In genomic region chr11:118437046-118437735, GRCh38 we compare ENCODE assay signal across 8 cellular contexts. TPM values are rescaled to one million over a fixed set of nuclear protein-coding genes. Genes with fewer than 3 reads are reported as not detected.
DNase-seq lines count a peak whose midpoint lies in the region; ATAC-seq, FAIRE-seq and TF ChIP-seq lines count a peak whose summit lies in the region.

No MANE protein-coding gene starts in this region.

- no peaks in the 10 kb centered on the region for H3K27me3 Mint-ChIP-seq in T-cell

- H3K27ac ChIP-seq in BLaER1 treated with 17β-estradiol and CSF1 and Interleukin-3, amounts not matched to agents 10 nM and 100 nM, result peak overlapping the region; percentile 72 to 90 (median 88)
- H3K27ac ChIP-seq in GM12878 (ENCODE audit: control insufficient read depth, insufficient read depth) (peak overlapping the region; percentile 69), iPS-18a (ENCODE audit: low read length) (no peak overlapping the region)

- RAD21 ChIA-PET in GM12878 (lab: Charles Lee; ENCODE audit: unreplicated experiment), result interaction anchor here (0.7 to 3.4 kb wide), 2 partner anchors 11 to 34 kb away, joined by 3 to 13 read pairs; partner anchors contain the start of gene ATP5MG

- no peak overlapping the region for H2AFZ ChIP-seq in GM12878 (ENCODE audit: control insufficient read depth, low read depth, low read length)

- peak overlapping the region; percentile 95 to 100 (median 98) for H3K4me3 ChIP-seq in BLaER1 treated with 17β-estradiol and CSF1 and Interleukin-3, amounts not matched to agents 10 nM and 100 nM
- peak overlapping the region; percentile 94 for H3K4me3 ChIP-seq in GM12878
- peak overlapping the region; percentile 84 for H3K4me3 ChIP-seq in iPS-18a (ENCODE audit: low read length)
- peak overlapping the region; percentile 81 for H3K4me3 ChIP-seq in skeletal muscle cell (ENCODE audit: low read depth, low read length)

- no peaks in the 10 kb centered on the region for H3K9me3 ChIP-seq in BLaER1 treated with 17β-estradiol and CSF1 and Interleukin-3, amounts not matched to agents 10 nM and 100 nM (replicated peaks in 1 of 11)
- H3K9me3 ChIP-seq in GM12878 (replicated peaks; ENCODE audit: control insufficient read depth, insufficient read depth, low read length) (no peaks in the 10 kb centered on the region), iPS-18a (ENCODE audit: control insufficient read depth, low read depth, low read length) (no peaks in the 10 kb centered on the region)

- H3K27ac Mint-ChIP-seq in T-cell, result peak overlapping the region; percentile 94 to 96

- peaks cover 0 to 32% (median 7%) of the 10 kb centered on the region in 11 experiments; a peak in 9 of 22 replicates for H3K36me3 ChIP-seq in BLaER1 treated with 17β-estradiol and CSF1 and Interleukin-3, amounts not matched to agents 10 nM and 100 nM
- H3K36me3 ChIP-seq in GM12878 (ENCODE audit: control insufficient read depth in 2 of 2, insufficient read depth in 2 of 2, low read length in 1 of 2), result no peaks in the 10 kb centered on the region
- H3K36me3 ChIP-seq in iPS-18a (ENCODE audit: control insufficient read depth, low read depth, low read length), result peaks cover 22% of the 10 kb centered on the region

- TF ChIP-seq POLR2A in GM12878 (IDR thresholded peaks at IDR 0.05; ENCODE audit: low read depth, low read length), result no peak; the same call in 1 of the 2 replicates

- peaks cover 59% of the 10 kb centered on the region for H3K79me2 ChIP-seq in GM12878 (ENCODE audit: control insufficient read depth, insufficient read depth, low read length)

- FAIRE-seq in GM12878 (lab: Jason Lieb, UNC), result no peak

- TF ChIP-seq RAD21 in GM12878 (IDR thresholded peaks at IDR 0.05; ENCODE audit: insufficient read depth, low read depth, low read length), result no peak

- peak overlapping the region; percentile 86 to 97 (median 94) for H3K4me2 ChIP-seq in BLaER1 treated with 17β-estradiol and CSF1 and Interleukin-3, amounts not matched to agents 10 nM and 100 nM
- peak overlapping the region; percentile 80 for H3K4me2 ChIP-seq in GM12878 (ENCODE audit: control insufficient read depth, insufficient read depth)

- peaks cover 47 to 56% (median 53%) of the 10 kb centered on the region in 11 experiments for H4K20me1 ChIP-seq in BLaER1 treated with 17β-estradiol and CSF1 and Interleukin-3, amounts not matched to agents 10 nM and 100 nM
- H4K20me1 ChIP-seq in GM12878 (ENCODE audit: control insufficient read depth, insufficient read depth), result no peaks in the 10 kb centered on the region; the same call in 1 of the 2 replicates

- CTCF ChIA-PET in T-cell (lab: Charles Lee), result no interaction called here
- CTCF ChIA-PET in GM12878 (lab: Yijun Ruan, JAX), result no interaction called here

- in situ Hi-C loops in GM12878 (cut with MboI), result no loop called here

- DNase-seq in T-cell (peak in 33 of 34 experiments; percentile 16 to 54 (median 39)), GM12878 (ENCODE audit: low read depth, low spot score) (no peak), skeletal muscle cell (ENCODE audit: low read depth) (no peak), NCI-H1048 (lab: John Stamatoyannopoulos, UW) (no peak)

- ATAC-seq in HG03097 (IDR thresholded peaks at IDR 0.05; ENCODE audit: low FRiP score, unreplicated experiment) (peak; percentile 0), T-cell (replicated peaks in 1 of 4) (no peak), GM12878 (peak; percentile 27), HG03342 (IDR thresholded peaks at IDR 0.05; ENCODE audit: unreplicated experiment) (no peak)

- peaks cover 40 to 54% (median 51%) of the 10 kb centered on the region in 10 experiments for H3K4me1 ChIP-seq in BLaER1 treated with 17β-estradiol and CSF1 and Interleukin-3, amounts not matched to agents 10 nM and 100 nM
- H3K4me1 ChIP-seq in GM12878 (ENCODE audit: control insufficient read depth, insufficient read depth, low read length) (peaks cover 15% of the 10 kb centered on the region), iPS-18a (ENCODE audit: control insufficient read depth, low read depth, low read length) (peaks cover 41% of the 10 kb centered on the region)

- BruUV-seq in GM12878 (replicated peaks; lab: Mats Ljungman, UMichigan), result no TSS peak

- SMC1A ChIA-PET in GM12878 (lab: Charles Lee; ENCODE audit: uncharacterized antibody, unreplicated experiment), result no interaction called here

- peaks cover 9% of the 10 kb centered on the region for H3K36me3 Mint-ChIP-seq in T-cell

- peak overlapping the region; percentile 89 to 95 (median 93) for H3K9ac ChIP-seq in BLaER1 treated with 17β-estradiol and CSF1 and Interleukin-3, amounts not matched to agents 10 nM and 100 nM
- H3K9ac ChIP-seq in GM12878 (ENCODE audit: control insufficient read depth, insufficient read depth, low read length), result peak overlapping the region; percentile 87
- H3K9ac ChIP-seq in iPS-18a (ENCODE audit: low read length), result peak overlapping the region; percentile 84

- H3K4me1 Mint-ChIP-seq in T-cell, result peaks cover 46 to 57% (median 47%) of the 10 kb centered on the region in 3 donors

- POLR2A ChIA-PET in T-cell (lab: Charles Lee), result no interaction called here
- POLR2A ChIA-PET in GM12878 (lab: Charles Lee), result interaction anchor here (1.7 kb wide), 1 partner anchor 37 kb away, joined by 4 read pairs; no protein-coding TSS in a partner anchor

- peak overlapping the region; percentile 91 to 95 (median 92) for H3K4me3 Mint-ChIP-seq in T-cell

- no peaks in the 10 kb centered on the region for H3K9me3 Mint-ChIP-seq in T-cell

- intact Hi-C loops in GM12878 (cut with micrococcal nuclease; ENCODE audit: unreplicated experiment), result loop anchor here (10.0 kb wide), 1 partner anchor 622 kb away; no protein-coding TSS in a partner anchor

- no peak for TF ChIP-seq CTCF in GM12878 (IDR thresholded peaks at IDR 0.05 in 2 of 3, conservative IDR thresholded peaks at IDR 0.05 in 1 of 3; ENCODE audit: control insufficient read depth in 2 of 3, extremely low read depth in 1 of 3, insufficient read depth in 1 of 3, low read depth in 3 of 3, low read length in 3 of 3)

- no peak for TF ChIP-seq EP300 in GM12878 (IDR thresholded peaks at IDR 0.05; ENCODE audit: borderline replicate concordance in 1 of 2, control insufficient read depth in 1 of 2, low read depth in 2 of 2, low read length in 2 of 2)

- no peaks in the 10 kb centered on the region for H3K27me3 ChIP-seq in BLaER1 treated with 17β-estradiol and CSF1 and Interleukin-3, amounts not matched to agents 10 nM and 100 nM
- no peaks in the 10 kb centered on the region for H3K27me3 ChIP-seq in GM12878 (replicated peaks in 1 of 2; ENCODE audit: control insufficient read depth in 2 of 2, insufficient read depth in 2 of 2, low read length in 1 of 2)
- peaks cover 6% of the 10 kb centered on the region for H3K27me3 ChIP-seq in iPS-18a (ENCODE audit: control insufficient read depth, insufficient read depth, low read length)

- 2% methylated on average over 21 of the region's 30 CpGs for WGBS in GM12878 (ENCODE audit: insufficient coverage, insufficient replicate concordance, low lambda C conversion rate, missing lambda C conversion rate)

TF ChIP-seq in GM12878, 131 proteins besides CTCF, POLR2A, EP300 and RAD21:
- no peak for TF ChIP-seq E2F4 (IDR thresholded peaks at IDR 0.05; ENCODE audit: low read depth, low read length)
- TF ChIP-seq ATF7 (IDR thresholded peaks at IDR 0.05; ENCODE audit: low read depth), result peak; percentile 62; the same call in 1 of the 2 replicates

RNA-seq across cellular contexts. Expression of gene KMT2A, which starts 0.9 kb away (rescaled TPM):
- total RNA-seq in T-cell (100 to 1,000 TPM; 130 to 183 (median 153) TPM), GM12878 (2014; rRNA removed) (24.9 and 25.2 TPM in 2 replicates), GM12878 (2014; rRNA removed; fragmentation: Illumina TruSeq; extraction: Trizol) (28.1 and 30.4 TPM in 2 replicates), GM12878 (2021) (52.6 and 56.9 TPM in 2 replicates)
- 276 and 281 TPM in 2 replicates for total RNA-seq in GM12878 (2013; cell fraction: nucleolus; rRNA removed)
- polyA plus RNA-seq in GM12878 (2011; ENCODE audit: low read depth), result 21.9 TPM
- polyA plus RNA-seq in GM12878 (2011; rRNA removed) (25.7 and 27.1 TPM in 2 replicates), GM12878 (2014; fragmentation: Illumina TruSeq; extraction: Trizol) (38.6 and 39.0 TPM in 2 replicates), GM12878 (2014; fragmentation: Nextera tagmentation; extraction: Ambion mirVana) (1 to 10 TPM; 6.1 to 7.4 TPM), GM12878 (2014; rRNA removed) (25.4 and 28.9 TPM in 2 replicates), GM12878 (2016; fragmentation: Nextera tagmentation; extraction: Ambion mirVana) (10 to 100 TPM; 11.2 to 12.7 TPM)
- polyA plus RNA-seq in GM12878 (2011; cell fraction: cytosol; rRNA removed), result 27.8 and 30.6 TPM in 2 replicates
- polyA plus RNA-seq in GM12878 (2011; cell fraction: nucleus; rRNA removed), result 106 and 129 TPM in 2 replicates
- polyA plus RNA-seq in GM12878 (2012), result 24.1 and 29.5 TPM in 2 replicates
- 83.9 and 95.8 TPM in 2 replicates for polyA minus RNA-seq in GM12878 (2011; rRNA and poly(A)+ RNA removed)
- 25.9 and 28.2 TPM in 2 replicates for polyA minus RNA-seq in GM12878 (2011; cell fraction: cytosol; rRNA and poly(A)+ RNA removed)
- 103 and 145 TPM in 2 replicates for polyA minus RNA-seq in GM12878 (2011; cell fraction: nucleus; rRNA and poly(A)+ RNA removed)

RNA-seq across cellular contexts. Expression of gene ATP5MG, which starts 35.8 kb away (rescaled TPM):
- 100 to 1,000 TPM; 140 to 188 (median 172) TPM for total RNA-seq in T-cell
- total RNA-seq in GM12878 (2013; cell fraction: nucleolus; rRNA removed), result 24.1 and 29.2 TPM in 2 replicates
- 211 and 295 TPM in 2 replicates for total RNA-seq in GM12878 (2014; rRNA removed)
- 317 and 321 TPM in 2 replicates for total RNA-seq in GM12878 (2014; rRNA removed; fragmentation: Illumina TruSeq; extraction: Trizol)
- 316 and 333 TPM in 2 replicates for total RNA-seq in GM12878 (2021)
- polyA plus RNA-seq in GM12878 (2011; ENCODE audit: low read depth), result 4,287 TPM
- 735 and 1,009 TPM in 2 replicates for polyA plus RNA-seq in GM12878 (2011; rRNA removed)
- polyA plus RNA-seq in GM12878 (2011; cell fraction: cytosol; rRNA removed), result 470 and 534 TPM in 2 replicates
- polyA plus RNA-seq in GM12878 (2011; cell fraction: nucleus; rRNA removed), result 201 and 214 TPM in 2 replicates
- 410 and 516 TPM in 2 replicates for polyA plus RNA-seq in GM12878 (2012)
- polyA plus RNA-seq in GM12878 (2014; fragmentation: Illumina TruSeq; extraction: Trizol), result 287 and 299 TPM in 2 replicates
- 1,000 to 10,000 TPM; 2,154 to 2,276 TPM for polyA plus RNA-seq in GM12878 (2014; fragmentation: Nextera tagmentation; extraction: Ambion mirVana)
- 531 and 577 TPM in 2 replicates for polyA plus RNA-seq in GM12878 (2014; rRNA removed)
- 1,000 to 10,000 TPM; 1,057 to 1,150 TPM for polyA plus RNA-seq in GM12878 (2016; fragmentation: Nextera tagmentation; extraction: Ambion mirVana)
- 71.3 and 77.4 TPM in 2 replicates for polyA minus RNA-seq in GM12878 (2011; rRNA and poly(A)+ RNA removed)
- 45.6 and 63.6 TPM in 2 replicates for polyA minus RNA-seq in GM12878 (2011; cell fraction: cytosol; rRNA and poly(A)+ RNA removed)
- polyA minus RNA-seq in GM12878 (2011; cell fraction: nucleus; rRNA and poly(A)+ RNA removed), result 12.3 and 22.5 TPM in 2 replicates

Comparison
In these comparisons a context has a peak if more than half of its experiments do, and no peak if none do; other contexts are left out.
1. ATAC-seq: peak in HG03097 (single experiment) and GM12878 (single experiment); none in T-cell (0 of 4) and HG03342 (single experiment).
2. DNase-seq: peak in T-cell (33 of 34); none in GM12878 (single experiment), skeletal muscle cell (single experiment) and NCI-H1048 (single experiment).
3. Peak in every context shown above with its lines, with median percentiles within 50 percentile points of each other: H3K4me3 ChIP-seq and H3K9ac ChIP-seq.